ENCODE assay signal across 9 cellular contexts in the genomic region with DNA sequence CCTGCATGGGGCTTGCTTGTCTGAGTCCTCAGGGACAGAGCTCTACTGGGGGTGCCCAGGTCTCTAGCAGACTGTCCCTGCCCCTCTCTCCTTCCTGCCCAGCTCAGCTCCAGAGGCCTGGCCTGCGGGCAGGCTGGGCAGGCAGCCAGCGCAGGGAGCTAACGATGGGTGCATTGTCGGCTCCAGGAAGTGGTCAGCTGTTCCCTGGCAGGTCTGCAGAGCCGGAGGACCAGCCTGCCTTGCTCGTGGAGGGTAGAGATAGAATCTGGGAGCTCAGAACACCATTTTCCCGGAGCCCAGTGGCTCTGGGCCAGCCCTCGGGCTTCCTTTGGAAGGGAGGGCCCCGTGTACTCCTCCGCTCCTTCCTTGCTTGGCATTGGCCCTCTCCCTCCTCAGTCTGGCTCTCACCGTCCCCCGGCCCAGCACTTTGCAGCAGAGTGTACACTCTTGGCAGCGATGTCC.
DNase-seq lines count a peak whose midpoint lies in the region; ATAC-seq, FAIRE-seq and TF ChIP-seq lines count a peak whose summit lies in the region.
"Had no signal": no experiment of that assay in that cellular context is flagged by ENCODE, and none has a peak within 500 bp of the region (broad histone marks: within the 10 kb centered on the region; RNA-seq: fewer than 3 reads in every experiment).

No MANE protein-coding gene starts in this region.

- H3K36me3 ChIP-seq in body of pancreas (replicated peaks in 1 of 2; ENCODE audit: insufficient read depth in 1 of 2, low read depth in 2 of 2) (no peaks in the 10 kb centered on the region), kidney (ENCODE audit: control insufficient read depth in 1 of 2, insufficient read depth in 2 of 2, low read length in 2 of 2) (no peaks in the 10 kb centered on the region), subcutaneous abdominal adipose tissue (ENCODE audit: control insufficient read depth in 5 of 5, insufficient read depth in 5 of 5, low read length in 5 of 5) (peaks cover 0 to 24% (median 18%) of the 10 kb centered on the region in 5 donors)
- no peaks in the 10 kb centered on the region for H3K36me3 ChIP-seq in CD4-positive, alpha-beta memory T cell (ENCODE audit: insufficient read depth, low read length)

- TF ChIP-seq CTCF in body of pancreas (IDR thresholded peaks at IDR 0.05) (no peak), kidney (IDR thresholded peaks at IDR 0.05; ENCODE audit: borderline replicate concordance, extremely low read depth, insufficient read depth) (no peak), GM13976 (IDR thresholded peaks at IDR 0.05; ENCODE audit: borderline replicate concordance, control extremely low read depth, extremely low read depth, insufficient read depth, missing control alignments) (no peak)

- ATAC-seq in body of pancreas (peak; percentile 86), HG02840 (IDR thresholded peaks at IDR 0.05; ENCODE audit: low FRiP score, unreplicated experiment) (no peak)

- no peaks in the 10 kb centered on the region for H3K9me3 Mint-ChIP-seq in CD4-positive, alpha-beta memory T cell

- H3K9me3 ChIP-seq in body of pancreas (no peaks in the 10 kb centered on the region), kidney (ENCODE audit: control insufficient read depth in 1 of 2, low read length in 2 of 2) (no peaks in the 10 kb centered on the region), subcutaneous abdominal adipose tissue (ENCODE audit: control insufficient read depth in 5 of 5, low read length in 5 of 5) (no peaks in the 10 kb centered on the region)
- H3K9me3 ChIP-seq in CD4-positive, alpha-beta memory T cell (ENCODE audit: control insufficient read depth in 1 of 2, low read length in 2 of 2) = no peaks in the 10 kb centered on the region

- peak; percentile 93 for DNase-seq in HTR-8/SVneo (ENCODE audit: insufficient read length, low spot score)
- peak; percentile 60 to 83 (median 76) for DNase-seq in body of pancreas
- DNase-seq in kidney = peak; percentile 92
- no peak for DNase-seq in GM13976 (ENCODE audit: low spot score)
- DNase-seq in NCI-H1694 (lab: John Stamatoyannopoulos, UW) = no peak
- DNase-seq in CD4-positive, alpha-beta memory T cell = no peak

- no peak overlapping the region for H3K27ac Mint-ChIP-seq in CD4-positive, alpha-beta memory T cell

- in situ Hi-C loops in GM13976 (cut with MboI; ENCODE audit: low sequenced_read_pairs, unreplicated experiment) = no loop called here

- peak in 2 of 3 donors; percentile 16 to 39 for TF ChIP-seq POLR2A in body of pancreas (IDR thresholded peaks at IDR 0.05)

- peaks cover 0 to 5% (median 0%) of the 10 kb centered on the region in 4 donors for H3K4me1 Mint-ChIP-seq in CD4-positive, alpha-beta memory T cell

- intact Hi-C loops in body of pancreas (cut with DNase I) = no loop called here
- intact Hi-C loops in kidney (cut with DNase I) = no loop called here
- intact Hi-C loops in CD4-positive, alpha-beta memory T cell (cut with micrococcal nuclease) = no loop called here

- H3K27me3 ChIP-seq in body of pancreas (no peaks in the 10 kb centered on the region), subcutaneous abdominal adipose tissue (ENCODE audit: control insufficient read depth in 5 of 5, insufficient read depth in 4 of 5, low read length in 5 of 5) (no peaks in the 10 kb centered on the region)
- H3K27me3 ChIP-seq in CD4-positive, alpha-beta memory T cell (ENCODE audit: insufficient read depth, low read length) = no peaks in the 10 kb centered on the region

- H3K9ac ChIP-seq in kidney (ENCODE audit: low read length in 2 of 2) = no peak overlapping the region
- H3K9ac ChIP-seq in subcutaneous abdominal adipose tissue (ENCODE audit: low read length in 5 of 5) = peak overlapping the region; percentile 44 to 73 (median 59)

- H3K4me3 Mint-ChIP-seq in CD4-positive, alpha-beta memory T cell = no peak overlapping the region

- FAIRE-seq in HTR-8/SVneo (lab: Jason Lieb, UNC) = no peak
- no peak for FAIRE-seq in kidney (lab: Jason Lieb, UNC)
- FAIRE-seq: islet of Langerhans had no signal

- H3K4me3 ChIP-seq in body of pancreas (no peak overlapping the region), kidney (ENCODE audit: low read length in 2 of 2) (peak overlapping the region in 1 of 2 donors; percentile 16), subcutaneous abdominal adipose tissue (ENCODE audit: low read depth in 1 of 5, low read length in 5 of 5) (peak overlapping the region; percentile 1 to 53 (median 32))
- no peak overlapping the region for H3K4me3 ChIP-seq in CD4-positive, alpha-beta memory T cell (ENCODE audit: low read length in 2 of 2)

- CTCF ChIA-PET in CD4-positive, alpha-beta memory T cell (lab: Charles Lee; ENCODE audit: partially characterized antibody) = no interaction called here

- H3K27me3 Mint-ChIP-seq in CD4-positive, alpha-beta memory T cell = peaks cover 0 to 4% of the 10 kb centered on the region in 2 donors

- H3K4me1 ChIP-seq in body of pancreas = peaks cover 26% of the 10 kb centered on the region
- H3K4me1 ChIP-seq in kidney (ENCODE audit: control insufficient read depth in 1 of 2, insufficient read depth in 1 of 2, low read depth in 1 of 2, low read length in 2 of 2) = peaks cover 0 to 19% of the 10 kb centered on the region in 2 donors
- peaks cover 24 to 67% (median 55%) of the 10 kb centered on the region in 5 donors for H3K4me1 ChIP-seq in subcutaneous abdominal adipose tissue (ENCODE audit: control insufficient read depth in 5 of 5, insufficient read depth in 5 of 5, low read length in 5 of 5)
- H3K4me1 ChIP-seq in CD4-positive, alpha-beta memory T cell (ENCODE audit: insufficient read depth, low read length) = no peaks in the 10 kb centered on the region

- WGBS in body of pancreas, 2 donors = 16 to 36% methylated on average over 7 to 13 of the region's 13 CpGs

- no peaks in the 10 kb centered on the region for H3K36me3 Mint-ChIP-seq in CD4-positive, alpha-beta memory T cell

- POLR2A ChIA-PET in CD4-positive, alpha-beta memory T cell (lab: Charles Lee; ENCODE audit: partially characterized antibody) = no interaction called here

- peak overlapping the region; percentile 44 to 86 (median 77) for H3K27ac ChIP-seq in body of pancreas
- peak overlapping the region; percentile 77 to 88 for H3K27ac ChIP-seq in kidney (ENCODE audit: low read depth in 2 of 2, low read length in 2 of 2)
- H3K27ac ChIP-seq in subcutaneous abdominal adipose tissue (ENCODE audit: low read depth, low read length) = peak overlapping the region; percentile 93
- no peak overlapping the region for H3K27ac ChIP-seq in CD4-positive, alpha-beta memory T cell (ENCODE audit: low read depth, low read length)

Comparison
In these comparisons a context has a peak if more than half of its experiments do, and no peak if none do; other contexts are left out.
1. DNase-seq: peak in HTR-8/SVneo (single experiment), body of pancreas (4 of 4) and kidney (single experiment); none in GM13976 (single experiment), NCI-H1694 (single experiment) and CD4-positive, alpha-beta memory T cell (0 of 5).
2. H3K4me3 ChIP-seq: peak in subcutaneous abdominal adipose tissue (5 of 5); none in body of pancreas (0 of 2) and CD4-positive, alpha-beta memory T cell (0 of 2).
3. H3K9ac ChIP-seq: peak in subcutaneous abdominal adipose tissue (5 of 5); none in kidney (0 of 2).